10 cellular contexts compared by ENCODE assay signal in the genomic region with DNA sequence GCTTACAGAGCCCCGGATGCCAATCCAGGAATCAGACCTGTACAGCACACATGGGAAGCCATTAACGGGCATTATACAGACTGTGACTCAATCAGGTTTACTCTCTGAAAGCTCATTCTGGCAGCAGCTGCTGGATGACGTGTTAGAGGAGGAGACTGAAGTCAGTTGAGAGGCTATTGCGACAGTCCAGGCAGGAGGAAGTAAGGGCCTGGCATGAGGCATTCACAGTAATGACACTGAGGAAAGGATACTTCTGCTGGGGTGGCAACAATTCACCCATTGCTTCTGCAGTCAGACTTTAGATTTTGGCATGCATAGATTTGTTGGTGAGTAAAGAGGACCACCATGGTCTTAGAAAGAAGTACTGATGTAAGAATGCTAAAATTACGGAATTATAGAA.
A peak's percentile ranks its signal among the peaks of the same experiment; 100 is the strongest.
DNase-seq lines count a peak whose midpoint lies in the region; ATAC-seq and TF ChIP-seq lines count a peak whose summit lies in the region.
"Had no signal": no experiment of that assay in that cellular context is flagged by ENCODE, and none has a peak within 500 bp of the region (broad histone marks: within the 10 kb centered on the region; RNA-seq: fewer than 3 reads in every experiment).

No MANE protein-coding gene starts in this region.

- no peaks in the 10 kb centered on the region for H3K27me3 ChIP-seq in naive thymus-derived CD4-positive, alpha-beta T cell (ENCODE audit: control insufficient read depth in 2 of 2, insufficient read depth in 2 of 2, low read length in 2 of 2)

- H3K4me3 ChIP-seq in cardiac fibroblast (replicated peaks in 1 of 2; ENCODE audit: low read depth in 2 of 2, low read length in 2 of 2), result no peak overlapping the region
- no peak overlapping the region for H3K4me3 ChIP-seq in naive thymus-derived CD4-positive, alpha-beta T cell (ENCODE audit: low read length)

- no peaks in the 10 kb centered on the region for H3K36me3 ChIP-seq in naive thymus-derived CD4-positive, alpha-beta T cell (ENCODE audit: control insufficient read depth in 2 of 3, insufficient read depth in 3 of 3, low read length in 3 of 3)

- H3K27ac ChIP-seq in naive thymus-derived CD4-positive, alpha-beta T cell (ENCODE audit: low read depth, low read length), result no peak overlapping the region

- no peaks in the 10 kb centered on the region for H3K4me1 Mint-ChIP-seq in naive thymus-derived CD4-positive, alpha-beta T cell
- no peaks in the 10 kb centered on the region for H3K4me1 Mint-ChIP-seq in stimulated activated memory B cell treated with anti-CD40 and anti-IgM and Interleukin-4, amounts not matched to agents 10 μg/mL and 1 μg/mL and 100 μg/mL, for 72 hours
- H3K4me1 Mint-ChIP-seq: activated naive CD8-positive, alpha-beta T cell treated with anti-CD3 and anti-CD28 coated beads, Interleukin-2, amount 10 ng/mL, durations not matched to agents 7 days and 5 days had no signal

- H3K4me1 ChIP-seq in naive thymus-derived CD4-positive, alpha-beta T cell (ENCODE audit: control insufficient read depth in 2 of 2, insufficient read depth in 2 of 2, low read length in 2 of 2), result no peaks in the 10 kb centered on the region

- POLR2A ChIA-PET in naive thymus-derived CD4-positive, alpha-beta T cell (lab: Charles Lee), result no interaction called here

- CTCF ChIA-PET in naive thymus-derived CD4-positive, alpha-beta T cell (lab: Charles Lee), result no interaction called here

- H3K27ac Mint-ChIP-seq in naive thymus-derived CD4-positive, alpha-beta T cell, result no peak overlapping the region
- no peak overlapping the region for H3K27ac Mint-ChIP-seq in stimulated activated memory B cell treated with anti-CD40 and anti-IgM and Interleukin-4, amounts not matched to agents 10 μg/mL and 1 μg/mL and 100 μg/mL, for 72 hours
- H3K27ac Mint-ChIP-seq: activated naive CD8-positive, alpha-beta T cell treated with anti-CD3 and anti-CD28 coated beads, Interleukin-2, amount 10 ng/mL, durations not matched to agents 7 days and 5 days; naive B cell had no signal

- peak; percentile 74 for DNase-seq in Daoy (ENCODE audit: low read depth)
- peak; percentile 60 for DNase-seq in NCI-H2196 treated with DMSO at 0.1 percent for 48 hours (lab: John Stamatoyannopoulos, UW; ENCODE audit: unreplicated experiment)
- peak; percentile 75 to 94 for DNase-seq in cardiac fibroblast (ENCODE audit: low read depth in 2 of 2)
- no peak for DNase-seq in naive thymus-derived CD4-positive, alpha-beta T cell
- DNase-seq in activated gamma-delta T cell (lab: John Stamatoyannopoulos, UW), result no peak
- no peak for DNase-seq in activated CD4-positive, CD25-positive, alpha-beta regulatory T cell (lab: John Stamatoyannopoulos, UW)
- no peak for DNase-seq in NCI-H1048 (lab: John Stamatoyannopoulos, UW)
- DNase-seq: activated naive CD8-positive, alpha-beta T cell treated with anti-CD3 and anti-CD28 coated beads, Interleukin-2, amount 10 ng/mL, durations not matched to agents 7 days and 5 days; naive B cell had no signal

- H3K9me3 Mint-ChIP-seq in naive thymus-derived CD4-positive, alpha-beta T cell, result no peaks in the 10 kb centered on the region
- peaks cover 2% of the 10 kb centered on the region for H3K9me3 Mint-ChIP-seq in stimulated activated memory B cell treated with anti-CD40 and anti-IgM and Interleukin-4, amounts not matched to agents 10 μg/mL and 1 μg/mL and 100 μg/mL, for 72 hours
- H3K9me3 Mint-ChIP-seq: activated naive CD8-positive, alpha-beta T cell treated with anti-CD3 and anti-CD28 coated beads, Interleukin-2, amount 10 ng/mL, durations not matched to agents 7 days and 5 days had no signal

- intact Hi-C loops in naive thymus-derived CD4-positive, alpha-beta T cell (cut with micrococcal nuclease), result no loop called here

- TF ChIP-seq CTCF in cardiac fibroblast (IDR thresholded peaks at IDR 0.05; ENCODE audit: low read depth, low read length), result no peak

- no peak overlapping the region for H3K4me3 Mint-ChIP-seq in naive thymus-derived CD4-positive, alpha-beta T cell
- H3K4me3 Mint-ChIP-seq in stimulated activated memory B cell treated with anti-CD40 and anti-IgM and Interleukin-4, amounts not matched to agents 10 μg/mL and 1 μg/mL and 100 μg/mL, for 72 hours, result no peak overlapping the region
- H3K4me3 Mint-ChIP-seq: activated naive CD8-positive, alpha-beta T cell treated with anti-CD3 and anti-CD28 coated beads, Interleukin-2, amount 10 ng/mL, durations not matched to agents 7 days and 5 days; naive B cell had no signal

- no peaks in the 10 kb centered on the region for H3K36me3 Mint-ChIP-seq in naive thymus-derived CD4-positive, alpha-beta T cell
- no peaks in the 10 kb centered on the region for H3K36me3 Mint-ChIP-seq in stimulated activated memory B cell treated with anti-CD40 and anti-IgM and Interleukin-4, amounts not matched to agents 10 μg/mL and 1 μg/mL and 100 μg/mL, for 72 hours
- H3K36me3 Mint-ChIP-seq: activated naive CD8-positive, alpha-beta T cell treated with anti-CD3 and anti-CD28 coated beads, Interleukin-2, amount 10 ng/mL, durations not matched to agents 7 days and 5 days; naive B cell had no signal

- H3K27me3 Mint-ChIP-seq in naive thymus-derived CD4-positive, alpha-beta T cell, result peaks cover 3 to 36% (median 19%) of the 10 kb centered on the region in 5 donors
- H3K27me3 Mint-ChIP-seq in stimulated activated memory B cell treated with anti-CD40 and anti-IgM and Interleukin-4, amounts not matched to agents 10 μg/mL and 1 μg/mL and 100 μg/mL, for 72 hours, result peaks cover 40% of the 10 kb centered on the region

- ATAC-seq in naive thymus-derived CD4-positive, alpha-beta T cell, result peak; percentile 77
- no peak for ATAC-seq in stimulated activated memory B cell treated with anti-CD40 and anti-IgM and Interleukin-4, amounts not matched to agents 10 μg/mL and 1 μg/mL and 100 μg/mL, for 72 hours

- H3K9me3 ChIP-seq in naive thymus-derived CD4-positive, alpha-beta T cell (ENCODE audit: control insufficient read depth in 2 of 3, low read length in 3 of 3), result no peaks in the 10 kb centered on the region

Comparison
In these comparisons a context has a peak if more than half of its experiments do, and no peak if none do; other contexts are left out.
1. DNase-seq: peak in Daoy (single experiment), NCI-H2196 treated with DMSO at 0.1 percent for 48 hours (single experiment) and cardiac fibroblast (2 of 2); none in naive thymus-derived CD4-positive, alpha-beta T cell (0 of 9), activated gamma-delta T cell (single experiment), activated CD4-positive, CD25-positive, alpha-beta regulatory T cell (0 of 4) and NCI-H1048 (single experiment).